ENCODE assay signal across 30 cellular contexts in the genomic region with DNA sequence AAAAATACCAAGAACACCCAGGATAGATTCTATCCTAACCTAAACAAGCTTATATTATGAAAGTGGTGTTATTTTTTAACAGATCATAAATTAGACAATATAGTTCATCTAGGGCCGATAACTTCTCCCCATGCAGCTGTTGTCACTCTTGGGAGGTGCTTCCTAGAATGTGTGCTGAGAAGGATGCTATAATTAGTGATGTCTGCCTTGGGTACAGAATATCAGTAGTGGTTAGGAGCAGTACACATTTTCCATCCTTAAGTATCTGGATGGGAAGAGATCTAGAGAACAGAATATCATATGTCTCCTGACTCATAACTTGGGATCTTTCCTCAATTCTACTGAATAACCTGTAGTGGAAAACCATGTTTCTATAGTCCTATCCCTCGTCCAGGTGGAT.
"Had no signal": no experiment of that assay in that cellular context is flagged by ENCODE, and none has a peak within 500 bp of the region (broad histone marks: within the 10 kb centered on the region; RNA-seq: fewer than 3 reads in every experiment).

No MANE protein-coding gene starts in this region.

- H2AFZ ChIP-seq: neural progenitor cell had no signal

- H3K27me3 ChIP-seq: neural progenitor cell, pancreas, right lobe of liver, sigmoid colon, spleen, suprapubic skin, testis, tibial artery, transverse colon, upper lobe of right lung, uterus had no signal

- H3K4me2 ChIP-seq: neural progenitor cell, smooth muscle cell had no signal

- H3K4me1 Mint-ChIP-seq: naive B cell; stimulated activated memory B cell treated with anti-CD40 and anti-IgM and Interleukin-4, amounts not matched to agents 10 μg/mL and 1 μg/mL and 100 μg/mL, for 72 hours; stimulated activated naive CD8-positive, alpha-beta T cell treated with anti-CD3 and anti-CD28 coated beads, Interleukin-15, amount 100 ng/mL, for 72 hours had no signal

- H3K27me3 Mint-ChIP-seq: naive B cell; naive thymus-derived CD8-positive, alpha-beta T cell; natural killer cell treated with Interleukin-12 subunit alpha and Interleukin-12 subunit beta and Interleukin-15 and Interleukin-18, amount 100 ng/mL, for 72 hours; stimulated activated memory B cell treated with anti-CD40 and anti-IgM and Interleukin-4, amounts not matched to agents 10 μg/mL and 1 μg/mL and 100 μg/mL, for 72 hours; stimulated activated naive CD8-positive, alpha-beta T cell treated with anti-CD3 and anti-CD28 coated beads, Interleukin-15, amount 100 ng/mL, for 72 hours; type B pancreatic cell had no signal

- H3K27ac Mint-ChIP-seq: naive B cell; naive thymus-derived CD8-positive, alpha-beta T cell; natural killer cell treated with Interleukin-12 subunit alpha and Interleukin-12 subunit beta and Interleukin-15 and Interleukin-18, amount 100 ng/mL, for 72 hours; neural progenitor cell; stimulated activated memory B cell treated with anti-CD40 and anti-IgM and Interleukin-4, amounts not matched to agents 10 μg/mL and 1 μg/mL and 100 μg/mL, for 72 hours; stimulated activated naive CD8-positive, alpha-beta T cell treated with anti-CD3 and anti-CD28 coated beads, Interleukin-15, amount 100 ng/mL, for 72 hours; type B pancreatic cell had no signal

- H3K36me3 Mint-ChIP-seq: natural killer cell treated with Interleukin-12 subunit alpha and Interleukin-12 subunit beta and Interleukin-15 and Interleukin-18, amount 100 ng/mL, for 72 hours had no signal

- FAIRE-seq: pancreas had no signal

- H3K4me1 ChIP-seq: pancreas, prostate gland, right lobe of liver, spleen, suprapubic skin, testis, transverse colon, upper lobe of right lung, uterus had no signal

- H3K9me3 Mint-ChIP-seq: naive B cell; naive thymus-derived CD8-positive, alpha-beta T cell; natural killer cell treated with Interleukin-12 subunit alpha and Interleukin-12 subunit beta and Interleukin-15 and Interleukin-18, amount 100 ng/mL, for 72 hours; stimulated activated naive CD8-positive, alpha-beta T cell treated with anti-CD3 and anti-CD28 coated beads, Interleukin-15, amount 100 ng/mL, for 72 hours; type B pancreatic cell had no signal

- H3K36me3 ChIP-seq: neural progenitor cell, pancreas, prostate gland, right lobe of liver, sigmoid colon, spleen, suprapubic skin, tibial artery, transverse colon, upper lobe of right lung, uterus had no signal

- DNase-seq: naive B cell; naive thymus-derived CD8-positive, alpha-beta T cell; occipital lobe; pancreas; right cardiac atrium; right lobe of liver; sigmoid colon; spleen; stimulated activated CD4-positive, alpha-beta T cell treated with anti-CD3 and anti-CD28 coated beads, Interleukin-12 subunit alpha, Interleukin-12 subunit beta, amount 100 ng/mL, for 4 hours; stimulated activated CD4-positive, alpha-beta T cell treated with anti-CD3 and anti-CD28 coated beads, Interleukin-1b, Interleukin-23, amount 100 ng/mL, for 48 hours; stimulated activated CD4-positive, alpha-beta T cell treated with anti-CD3 and anti-CD28 coated beads, Interleukin-4, amount 100 ng/mL, for 1 hour; stimulated activated CD4-positive, alpha-beta T cell treated with anti-CD3 and anti-CD28 coated beads, Interleukin-4, amount 100 ng/mL, for 4 hours; stimulated activated CD8-positive, alpha-beta memory T cell treated with anti-CD3 and anti-CD28 coated beads, Interleukin-4, amount 100 ng/mL, for 48 hours; stimulated activated naive CD4-positive, alpha-beta T cell; stimulated activated naive CD8-positive, alpha-beta T cell treated with anti-CD3 and anti-CD28 coated beads, Interleukin-15, amount 100 ng/mL, for 72 hours; stimulated activated naive CD8-positive, alpha-beta T cell treated with anti-CD3 and anti-CD28 coated beads, Interleukin-15, Interleukin-2, amounts not matched to agents 100 U/mL and 50 U/mL, for 24 hours; substantia nigra; testis; tibial artery; transverse colon; upper lobe of right lung; uterus had no signal

- H3K4me3 ChIP-seq: neural progenitor cell, pancreas, prostate gland, right lobe of liver, sigmoid colon, skin epidermis, smooth muscle cell, spleen, suprapubic skin, testis, tibial artery, transverse colon, upper lobe of right lung, uterus had no signal

- H3K9me3 ChIP-seq: pancreas, prostate gland, right lobe of liver, sigmoid colon, spleen, suprapubic skin, testis, tibial artery, transverse colon, upper lobe of right lung, uterus had no signal

- H3K27ac ChIP-seq: neural progenitor cell, pancreas, prostate gland, right lobe of liver, sigmoid colon, skin epidermis, spleen, suprapubic skin, testis, tibial artery, transverse colon, upper lobe of right lung, uterus had no signal

- H3K9ac ChIP-seq: neural progenitor cell had no signal

- H3K4me3 Mint-ChIP-seq: naive B cell; naive thymus-derived CD8-positive, alpha-beta T cell; natural killer cell treated with Interleukin-12 subunit alpha and Interleukin-12 subunit beta and Interleukin-15 and Interleukin-18, amount 100 ng/mL, for 72 hours; neural progenitor cell; stimulated activated memory B cell treated with anti-CD40 and anti-IgM and Interleukin-4, amounts not matched to agents 10 μg/mL and 1 μg/mL and 100 μg/mL, for 72 hours; stimulated activated naive CD8-positive, alpha-beta T cell treated with anti-CD3 and anti-CD28 coated beads, Interleukin-15, amount 100 ng/mL, for 72 hours; type B pancreatic cell had no signal
